Comparison of ENCODE assay signal across 4 cellular contexts in the genomic region with DNA sequence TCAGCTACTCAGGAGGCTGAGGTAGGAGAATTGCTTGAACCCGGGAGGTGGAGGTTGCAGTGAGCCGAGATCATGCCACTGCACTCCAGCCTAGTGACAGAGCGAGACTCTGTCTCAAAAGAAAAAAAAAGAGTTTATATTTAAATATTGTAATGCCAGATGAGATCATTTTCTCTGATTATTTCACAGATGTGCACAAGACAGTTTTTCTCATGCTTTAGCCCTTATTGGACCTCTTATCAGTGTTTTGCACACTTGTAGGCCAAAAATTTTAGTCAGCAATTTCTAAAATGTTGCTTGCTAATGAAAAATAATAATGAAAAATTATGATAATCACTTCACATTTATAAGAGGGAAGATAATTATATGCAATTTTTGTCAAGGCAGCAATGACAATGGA. TPM values are rescaled to one million over a fixed set of nuclear protein-coding genes. Genes with fewer than 3 reads are reported as not detected.
"Had no signal": no experiment of that assay in that cellular context is flagged by ENCODE, and none has a peak within 500 bp of the region (broad histone marks: within the 10 kb centered on the region; RNA-seq: fewer than 3 reads in every experiment).

No MANE protein-coding gene starts in this region.

RNA-seq across cellular contexts. Expression of gene TBPL2, which starts 36.0 kb away (rescaled TPM):
- total RNA-seq: HT-29, HT1080, IMR-90 had no signal
- polyA plus RNA-seq: IgD-negative memory B cell, IMR-90 had no signal
